1 cellular context compared by ENCODE assay signal in genomic region chr10:15627617-15628196, GRCh38.
TF ChIP-seq lines count a peak whose summit lies in the region.

No MANE protein-coding gene starts in this region.

TF ChIP-seq in K562, 482 proteins besides CTCF, POLR2A, EP300 and RAD21 (continued from another document and continues in another):
- TF ChIP-seq MGA (IDR thresholded peaks at IDR 0.05) (no peak), BRD9 (IDR thresholded peaks at IDR 0.05; ENCODE audit: low read depth, partially characterized antibody) (no peak), ZFP30 (CRISPR knock-in tag; IDR thresholded peaks at IDR 0.05; ENCODE audit: borderline replicate concordance) (no peak), MCM2 (IDR thresholded peaks at IDR 0.05; ENCODE audit: low read depth) (no peak), NCOA2 (IDR thresholded peaks at IDR 0.05; ENCODE audit: partially characterized antibody in 2 of 2) (no peak), NFATC3 (IDR thresholded peaks at IDR 0.05) (no peak), GTF2E2 (tag; IDR thresholded peaks at IDR 0.05) (peak; percentile 99), HDAC3 (IDR thresholded peaks at IDR 0.05; ENCODE audit: borderline replicate concordance, partially characterized antibody) (no peak), RFX1 (IDR thresholded peaks at IDR 0.05) (peak; percentile 49), ZNF644 (tag; IDR thresholded peaks at IDR 0.05; ENCODE audit: low read depth) (peak; percentile 92; the same call in 1 of the 2 replicates), ZNF717 (CRISPR knock-in tag; IDR thresholded peaks at IDR 0.05) (no peak), NCOA1 (IDR thresholded peaks at IDR 0.05; ENCODE audit: low read depth) (no peak), ELF4 (CRISPR knock-in tag; IDR thresholded peaks at IDR 0.05) (peak; percentile 86; the same call in 1 of the 2 replicates), ZSCAN29 (IDR thresholded peaks at IDR 0.05) (no peak), TCFL5 (CRISPR knock-in tag; conservative IDR thresholded peaks at IDR 0.05) (peak; percentile 90; the same call in 1 of the 2 replicates), ZNF76 (CRISPR knock-in tag; IDR thresholded peaks at IDR 0.05; ENCODE audit: borderline replicate concordance) (peak; percentile 96), TSHZ1 (CRISPR knock-in tag; IDR thresholded peaks at IDR 0.05) (peak; percentile 96), GMEB1 (CRISPR knock-in tag; IDR thresholded peaks at IDR 0.05) (peak; percentile 60), CBFA2T2 (conservative IDR thresholded peaks at IDR 0.05) (no peak), HES1 (IDR thresholded peaks at IDR 0.05; ENCODE audit: low read depth) (no peak), BCOR (IDR thresholded peaks at IDR 0.05) (no peak), BCL6 (CRISPR knock-in tag; IDR thresholded peaks at IDR 0.05) (peak; percentile 94), SPI1 (IDR thresholded peaks at IDR 0.05; ENCODE audit: borderline replicate concordance, low read depth, low read length) (no peak), CREB3 (tag; conservative IDR thresholded peaks at IDR 0.05; ENCODE audit: low read depth) (0 out of 2 replicates have a peak, but pooled peaks have one; percentile 74), PRPF4 (IDR thresholded peaks at IDR 0.05; ENCODE audit: insufficient read depth, low read depth, low read length, poor library complexity, severe bottlenecking) (no peak), EWSR1 (IDR thresholded peaks at IDR 0.05; ENCODE audit: borderline replicate concordance, low read depth, partially characterized antibody) (no peak), SIN3B (IDR thresholded peaks at IDR 0.05; ENCODE audit: low read depth) (no peak), CUX1 (CRISPR knock-in tag; IDR thresholded peaks at IDR 0.05) (no peak), SMARCC2 (IDR thresholded peaks at IDR 0.05; ENCODE audit: low read depth) (no peak), E2F8 (IDR thresholded peaks at IDR 0.05; ENCODE audit: low read depth, partially characterized antibody) (no peak)
